24 cellular contexts compared by ENCODE assay signal in genomic region chr4:91729851-91730250, GRCh38.
"Had no signal": no experiment of that assay in that cellular context is flagged by ENCODE, and none has a peak within 500 bp of the region (broad histone marks: within the 10 kb centered on the region; RNA-seq: fewer than 3 reads in every experiment).

No MANE protein-coding gene starts in this region.

- H3K36me3 ChIP-seq: neutrophil, ovary, right lobe of liver, sigmoid colon, stomach, thoracic aorta, tibial artery, transverse colon, upper lobe of right lung, uterus had no signal

- H3K9me3 ChIP-seq: neutrophil, ovary, psoas muscle, right lobe of liver, sigmoid colon, stomach, thoracic aorta, tibial artery, transverse colon, upper lobe of right lung, uterus had no signal

- DNase-seq: naive thymus-derived CD8-positive, alpha-beta T cell; nephron progenitor cell; occipital lobe; ovary; posterior cingulate gyrus; psoas muscle; right cardiac atrium; right lobe of liver; sigmoid colon; small intestine; stimulated activated CD4-positive, alpha-beta T cell treated with anti-CD3 and anti-CD28 coated beads, Interleukin-15, amount 100 ng/mL, for 24 hours; stimulated activated CD4-positive, alpha-beta T cell treated with anti-CD3 and anti-CD28 coated beads, Interleukin-2, amount 100 ng/mL, for 24 hours; stimulated activated CD4-positive, alpha-beta T cell treated with anti-CD3 and anti-CD28 coated beads, Interleukin-2, amount 100 ng/mL, for 48 hours; stimulated activated CD4-positive, alpha-beta T cell treated with anti-CD3 and anti-CD28 coated beads, Interleukin-4, amount 100 ng/mL, for 24 hours; stimulated activated naive B cell treated with anti-CD40 and anti-IgM and Interleukin-4, amounts not matched to agents 10 μg/mL and 1 μg/mL and 100 μg/mL, for 72 hours; stimulated activated naive CD4-positive, alpha-beta T cell treated with Interleukin-2 at 50 U/mL for 16 hours; stomach; tibial artery; transverse colon; upper lobe of right lung; uterus had no signal

- H3K27ac ChIP-seq: neutrophil, ovary, parathyroid adenoma, psoas muscle, right lobe of liver, sigmoid colon, stomach, thoracic aorta, tibial artery, transverse colon, upper lobe of right lung, uterus had no signal

- H3K4me1 ChIP-seq: parathyroid adenoma, psoas muscle, right lobe of liver, sigmoid colon, stomach, tibial artery, transverse colon, upper lobe of right lung, uterus had no signal

- H3K4me3 ChIP-seq: ovary, psoas muscle, right lobe of liver, sigmoid colon, stomach, thoracic aorta, tibial artery, transverse colon, upper lobe of right lung, uterus had no signal

- H3K27me3 ChIP-seq: neutrophil, ovary, right lobe of liver, sigmoid colon, stomach, tibial artery, transverse colon, upper lobe of right lung, uterus had no signal
